In genomic region chr1:178434360-178434759, GRCh38 we compare ENCODE assay signal across 14 cellular contexts.
"Had no signal": no experiment of that assay in that cellular context is flagged by ENCODE, and none has a peak within 500 bp of the region (broad histone marks: within the 10 kb centered on the region; RNA-seq: fewer than 3 reads in every experiment).

No MANE protein-coding gene starts in this region.

- H3K4me3 ChIP-seq: lower lobe of right lung, pancreas, stomach, thoracic aorta had no signal

- H3K36me3 Mint-ChIP-seq: activated naive CD8-positive, alpha-beta T cell treated with anti-CD3 and anti-CD28 coated beads, Interleukin-2, amount 10 ng/mL, durations not matched to agents 7 days and 5 days had no signal

- H3K9me3 ChIP-seq: lower lobe of right lung, pancreas, stomach, thoracic aorta had no signal

- H3K27ac ChIP-seq: lower lobe of right lung, pancreas, stomach, thoracic aorta had no signal

- DNase-seq: activated CD4-positive, CD25-positive, alpha-beta regulatory T cell treated with anti-CD3 and anti-CD28 coated beads, Interleukin-2, amount 50 U/mL, for 72 hours; activated naive CD8-positive, alpha-beta T cell treated with anti-CD3 and anti-CD28 coated beads, Interleukin-2, amount 10 ng/mL, durations not matched to agents 7 days and 5 days; cortex of kidney; effector CD4-positive, alpha-beta T cell; left colon; lower lobe of right lung; pancreas; stimulated activated CD4-positive, alpha-beta T cell treated with anti-CD3 and anti-CD28 coated beads, Interleukin-1b, Interleukin-23, amount 100 ng/mL, for 48 hours; stomach; T-helper 9 cell had no signal

- H3K4me1 ChIP-seq: lower lobe of right lung, pancreas, stomach had no signal

- H3K36me3 ChIP-seq: lower lobe of right lung, pancreas, stomach, thoracic aorta had no signal

- H3K9me3 Mint-ChIP-seq: activated naive CD8-positive, alpha-beta T cell treated with anti-CD3 and anti-CD28 coated beads, Interleukin-2, amount 10 ng/mL, durations not matched to agents 7 days and 5 days; activated T-helper 1 cell treated with anti-CD3 and anti-CD28 coated beads, Interleukin-12 subunit alpha, Interleukin-12 subunit beta, Interleukin-2, Interleukin-4 antibody, amounts not matched to agents 30 ng/mL and 10 ng/mL and 1 ng/mL, durations not matched to agents 14 hours and 24 hours and 36 hours; brain had no signal

- ATAC-seq: left colon, pancreas, sciatic nerve had no signal

- H3K27ac Mint-ChIP-seq: activated naive CD8-positive, alpha-beta T cell treated with anti-CD3 and anti-CD28 coated beads, Interleukin-2, amount 10 ng/mL, durations not matched to agents 7 days and 5 days; activated T-helper 1 cell treated with anti-CD3 and anti-CD28 coated beads, Interleukin-12 subunit alpha, Interleukin-12 subunit beta, Interleukin-2, Interleukin-4 antibody, amounts not matched to agents 30 ng/mL and 10 ng/mL and 1 ng/mL, durations not matched to agents 14 hours and 24 hours and 36 hours had no signal

- H3K4me1 Mint-ChIP-seq: activated naive CD8-positive, alpha-beta T cell treated with anti-CD3 and anti-CD28 coated beads, Interleukin-2, amount 10 ng/mL, durations not matched to agents 7 days and 5 days had no signal

- H3K27me3 ChIP-seq: pancreas, stomach had no signal

- H3K27me3 Mint-ChIP-seq: activated naive CD8-positive, alpha-beta T cell treated with anti-CD3 and anti-CD28 coated beads, Interleukin-2, amount 10 ng/mL, durations not matched to agents 7 days and 5 days; brain had no signal

- H3K4me3 Mint-ChIP-seq: activated naive CD8-positive, alpha-beta T cell treated with anti-CD3 and anti-CD28 coated beads, Interleukin-2, amount 10 ng/mL, durations not matched to agents 7 days and 5 days; activated T-helper 1 cell treated with anti-CD3 and anti-CD28 coated beads, Interleukin-12 subunit alpha, Interleukin-12 subunit beta, Interleukin-2, Interleukin-4 antibody, amounts not matched to agents 30 ng/mL and 10 ng/mL and 1 ng/mL, durations not matched to agents 14 hours and 24 hours and 36 hours; brain had no signal
